Comparison of ENCODE assay signal across 2 cellular contexts in the genomic region with DNA sequence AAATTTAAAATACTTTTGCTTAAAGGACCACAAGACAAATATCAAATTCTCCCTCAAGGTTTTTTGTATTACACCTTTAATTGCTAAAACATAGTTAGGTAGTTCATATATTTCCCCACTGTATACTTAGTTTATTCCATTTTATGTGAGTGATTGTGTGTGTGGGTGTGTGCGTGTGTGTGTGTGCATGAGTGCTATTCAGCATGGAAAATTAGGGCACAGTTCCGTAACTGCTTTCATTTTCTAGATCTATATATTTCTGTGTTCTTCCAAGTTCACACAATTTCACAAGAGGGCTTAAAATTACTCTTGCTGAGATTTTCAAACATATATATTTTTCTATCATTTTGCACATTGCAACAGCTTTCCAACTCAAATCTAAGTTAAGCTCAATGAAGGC.
TF ChIP-seq lines count a peak whose summit lies in the region.

No MANE protein-coding gene starts in this region.

TF ChIP-seq in A549, 52 proteins besides CTCF, POLR2A, EP300 and RAD21:
- no peak for TF ChIP-seq EHMT2 (IDR thresholded peaks at IDR 0.05; ENCODE audit: low read depth)
- TF ChIP-seq, protein P1, sequence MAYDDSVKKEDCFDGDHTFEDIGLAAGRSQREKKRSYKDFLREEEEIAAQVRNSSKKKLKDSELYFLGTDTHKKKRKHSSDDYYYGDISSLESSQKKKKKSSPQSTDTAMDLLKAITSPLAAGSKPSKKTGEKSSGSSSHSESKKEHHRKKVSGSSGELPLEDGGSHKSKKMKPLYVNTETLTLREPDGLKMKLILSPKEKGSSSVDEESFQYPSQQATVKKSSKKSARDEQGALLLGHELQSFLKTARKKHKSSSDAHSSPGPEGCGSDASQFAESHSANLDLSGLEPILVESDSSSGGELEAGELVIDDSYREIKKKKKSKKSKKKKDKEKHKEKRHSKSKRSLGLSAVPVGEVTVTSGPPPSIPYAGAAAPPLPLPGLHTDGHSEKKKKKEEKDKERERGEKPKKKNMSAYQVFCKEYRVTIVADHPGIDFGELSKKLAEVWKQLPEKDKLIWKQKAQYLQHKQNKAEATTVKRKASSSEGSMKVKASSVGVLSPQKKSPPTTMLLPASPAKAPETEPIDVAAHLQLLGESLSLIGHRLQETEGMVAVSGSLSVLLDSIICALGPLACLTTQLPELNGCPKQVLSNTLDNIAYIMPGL (CRISPR knock-in tag; IDR thresholded peaks at IDR 0.05; ENCODE audit: borderline replicate concordance) = no peak
- TF ChIP-seq KDM5A (IDR thresholded peaks at IDR 0.05) = no peak
- TF ChIP-seq, protein P2, sequence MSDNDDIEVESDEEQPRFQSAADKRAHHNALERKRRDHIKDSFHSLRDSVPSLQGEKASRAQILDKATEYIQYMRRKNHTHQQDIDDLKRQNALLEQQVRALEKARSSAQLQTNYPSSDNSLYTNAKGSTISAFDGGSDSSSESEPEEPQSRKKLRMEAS (IDR thresholded peaks at IDR 0.05) = no peak
- TF ChIP-seq JUN (IDR thresholded peaks at IDR 0.05) = no peak
- no peak for TF ChIP-seq ZC3H11A (IDR thresholded peaks at IDR 0.05)
- TF ChIP-seq NPAS2 (CRISPR knock-in tag; IDR thresholded peaks at IDR 0.05; ENCODE audit: borderline replicate concordance) = no peak
- no peak for TF ChIP-seq NFE2L2 (conservative IDR thresholded peaks at IDR 0.05; ENCODE audit: low read length)
- no peak for TF ChIP-seq MAZ (IDR thresholded peaks at IDR 0.05; ENCODE audit: borderline replicate concordance, low read depth, low read length)

TF ChIP-seq in IMR-90, 13 proteins besides CTCF, POLR2A, EP300 and RAD21:
- TF ChIP-seq MAFK (IDR thresholded peaks at IDR 0.05; ENCODE audit: low read depth, low read length) (no peak), SMC3 (IDR thresholded peaks at IDR 0.05; ENCODE audit: low read depth, low read length) (no peak), BHLHE40 (IDR thresholded peaks at IDR 0.05; ENCODE audit: low read depth, low read length) (no peak), MAZ (IDR thresholded peaks at IDR 0.05; ENCODE audit: borderline replicate concordance, low read depth, low read length) (no peak), MXI1 (IDR thresholded peaks at IDR 0.05; ENCODE audit: borderline replicate concordance, low read depth, low read length) (no peak), CEBPB (IDR thresholded peaks at IDR 0.05; ENCODE audit: low read depth, low read length) (no peak), NFE2L2 (IDR thresholded peaks at IDR 0.05; ENCODE audit: low read depth, low read length) (no peak), CHD1 (IDR thresholded peaks at IDR 0.05; ENCODE audit: low read depth, low read length) (no peak)
- TF ChIP-seq, protein P3, sequence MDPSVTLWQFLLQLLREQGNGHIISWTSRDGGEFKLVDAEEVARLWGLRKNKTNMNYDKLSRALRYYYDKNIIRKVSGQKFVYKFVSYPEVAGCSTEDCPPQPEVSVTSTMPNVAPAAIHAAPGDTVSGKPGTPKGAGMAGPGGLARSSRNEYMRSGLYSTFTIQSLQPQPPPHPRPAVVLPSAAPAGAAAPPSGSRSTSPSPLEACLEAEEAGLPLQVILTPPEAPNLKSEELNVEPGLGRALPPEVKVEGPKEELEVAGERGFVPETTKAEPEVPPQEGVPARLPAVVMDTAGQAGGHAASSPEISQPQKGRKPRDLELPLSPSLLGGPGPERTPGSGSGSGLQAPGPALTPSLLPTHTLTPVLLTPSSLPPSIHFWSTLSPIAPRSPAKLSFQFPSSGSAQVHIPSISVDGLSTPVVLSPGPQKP (IDR thresholded peaks at IDR 0.05; ENCODE audit: borderline replicate concordance, low read depth, low read length) = no peak
